Comparison of ENCODE assay signal across 10 cellular contexts in genomic region chr11:114308689-114309089, GRCh38. TPM values are rescaled to one million over a fixed set of nuclear protein-coding genes. Genes with fewer than 3 reads are reported as not detected.
DNase-seq lines count a peak whose midpoint lies in the region; ATAC-seq and TF ChIP-seq lines count a peak whose summit lies in the region.
"Had no signal": no experiment of that assay in that cellular context is flagged by ENCODE, and none has a peak within 500 bp of the region (broad histone marks: within the 10 kb centered on the region; RNA-seq: fewer than 3 reads in every experiment).

No MANE protein-coding gene starts in this region.

- no peaks in the 10 kb centered on the region for H3F3A ChIP-seq in PC-9 (ENCODE audit: insufficient read depth, low read depth)

- no peaks in the 10 kb centered on the region for H3K79me2 ChIP-seq in PC-9 (ENCODE audit: low read depth)

- H3K4me2 ChIP-seq in PC-9: no peak overlapping the region

- no peak overlapping the region for H3K9ac ChIP-seq in stomach smooth muscle (ENCODE audit: low read length in 2 of 2)

- H3K4me3 ChIP-seq in HL-60 (replicated peaks; ENCODE audit: insufficient read depth, low read length): no peak overlapping the region
- H3K4me3 ChIP-seq in ascending aorta: peak overlapping the region; percentile 34 to 56
- no peak overlapping the region for H3K4me3 ChIP-seq in stomach smooth muscle (ENCODE audit: low read length in 2 of 2)
- no peak overlapping the region for H3K4me3 ChIP-seq in PC-9

- TF ChIP-seq CTCF in HL-60 (IDR thresholded peaks at IDR 0.05; ENCODE audit: insufficient read depth, low read length) (no peak), ascending aorta (IDR thresholded peaks at IDR 0.05) (no peak), PC-9 (conservative IDR thresholded peaks at IDR 0.05) (no peak)

- H3K27me3 ChIP-seq in HL-60 (ENCODE audit: insufficient read depth, poor library complexity, severe bottlenecking): no peaks in the 10 kb centered on the region
- H3K27me3 ChIP-seq in ascending aorta: no peaks in the 10 kb centered on the region
- no peaks in the 10 kb centered on the region for H3K27me3 ChIP-seq in stomach smooth muscle (ENCODE audit: control insufficient read depth in 1 of 2, insufficient read depth in 2 of 2, low read length in 2 of 2)
- peaks cover 70% of the 10 kb centered on the region for H3K27me3 ChIP-seq in PC-9 (ENCODE audit: insufficient read depth, low read depth)

- no TSS peak for BruUV-seq in PC-9 (replicated peaks; lab: Mats Ljungman, UMichigan)

- H3K9me3 ChIP-seq in ascending aorta: no peaks in the 10 kb centered on the region
- no peaks in the 10 kb centered on the region for H3K9me3 ChIP-seq in stomach smooth muscle (ENCODE audit: control insufficient read depth in 2 of 2, low read length in 2 of 2)
- H3K9me3 ChIP-seq in PC-9 (ENCODE audit: insufficient read depth, low read depth): no peaks in the 10 kb centered on the region

- H4K20me1 ChIP-seq in PC-9 (ENCODE audit: insufficient read depth): no peaks in the 10 kb centered on the region

- DNase-seq in HL-60 (ENCODE audit: low read depth in 1 of 2, low spot score in 1 of 2) (peak; percentile 23 to 71), ascending aorta (ENCODE audit: low spot score in 2 of 2) (peak in 1 of 2 donors; percentile 90), iris pigment epithelial cell (ENCODE audit: low read depth) (peak; percentile 76), PC-9 (no peak)
- no peak for DNase-seq in effector CD8-positive, alpha-beta T cell (lab: John Stamatoyannopoulos, UW)
- DNase-seq: activated gamma-delta T cell treated with Interleukin-2 at 50 U/mL for 16 hours had no signal

- peaks cover 41 to 63% of the 10 kb centered on the region in 2 donors for H3K36me3 ChIP-seq in ascending aorta
- H3K36me3 ChIP-seq in stomach smooth muscle (ENCODE audit: control insufficient read depth in 2 of 2, insufficient read depth in 2 of 2, low read length in 2 of 2): peaks cover 0 to 5% of the 10 kb centered on the region in 2 donors
- H3K36me3 ChIP-seq in PC-9 (ENCODE audit: low read depth): no peaks in the 10 kb centered on the region

- CTCF ChIA-PET in PC-9 (lab: Charles Lee): no interaction called here

- ATAC-seq in HG03045 (IDR thresholded peaks at IDR 0.05; ENCODE audit: unreplicated experiment) (no peak), GM21423 (IDR thresholded peaks at IDR 0.05; ENCODE audit: unreplicated experiment) (no peak)

- POLR2A ChIA-PET in PC-9 (lab: Charles Lee; ENCODE audit: unreplicated experiment): no interaction called here

- H3K27ac ChIP-seq in HL-60 (replicated peaks) (peak overlapping the region; percentile 45), ascending aorta (peak overlapping the region; percentile 93), stomach smooth muscle (ENCODE audit: low read length) (peak overlapping the region; percentile 31), PC-9 (no peak overlapping the region)

- no peak overlapping the region for H2AFZ ChIP-seq in PC-9

- intact Hi-C loops in ascending aorta (cut with DNase I): no loop called here
- intact Hi-C loops in PC-9 (cut with micrococcal nuclease; ENCODE audit: unreplicated experiment): no loop called here

- no peaks in the 10 kb centered on the region for H3K9me2 ChIP-seq in PC-9 (ENCODE audit: insufficient read depth)

- H3K4me1 ChIP-seq in ascending aorta: peaks cover 18 to 64% of the 10 kb centered on the region in 2 donors
- H3K4me1 ChIP-seq in stomach smooth muscle (ENCODE audit: control insufficient read depth, insufficient read depth, low read length): peaks cover 3% of the 10 kb centered on the region
- H3K4me1 ChIP-seq in PC-9 (replicated peaks; ENCODE audit: insufficient read depth): no peaks in the 10 kb centered on the region

RNA-seq across cellular contexts. Expression of gene NNMT, which starts 12.5 kb away (rescaled TPM):
- 1,040 TPM for total RNA-seq in ascending aorta
- not detected in 2 replicates for total RNA-seq in PC-9 (2021)
- total RNA-seq: G401 had no signal

Comparison
In these comparisons a context has a peak if more than half of its experiments do, and no peak if none do; other contexts are left out.
1. DNase-seq: peak in HL-60 (2 of 2) and iris pigment epithelial cell (single experiment); none in effector CD8-positive, alpha-beta T cell (single experiment) and PC-9 (0 of 2).
2. H3K4me3 ChIP-seq: peak in ascending aorta (2 of 2); none in HL-60 (single experiment), stomach smooth muscle (0 of 2) and PC-9 (single experiment).
3. RNA of gene NNMT, which starts 12.5 kb away (total RNA-seq): 1,040 TPM in ascending aorta (single experiment); not detected in PC-9; every median in the first group is over 100 times any median in the second.